ENCODE assay signal across 16 cellular contexts in the genomic region with DNA sequence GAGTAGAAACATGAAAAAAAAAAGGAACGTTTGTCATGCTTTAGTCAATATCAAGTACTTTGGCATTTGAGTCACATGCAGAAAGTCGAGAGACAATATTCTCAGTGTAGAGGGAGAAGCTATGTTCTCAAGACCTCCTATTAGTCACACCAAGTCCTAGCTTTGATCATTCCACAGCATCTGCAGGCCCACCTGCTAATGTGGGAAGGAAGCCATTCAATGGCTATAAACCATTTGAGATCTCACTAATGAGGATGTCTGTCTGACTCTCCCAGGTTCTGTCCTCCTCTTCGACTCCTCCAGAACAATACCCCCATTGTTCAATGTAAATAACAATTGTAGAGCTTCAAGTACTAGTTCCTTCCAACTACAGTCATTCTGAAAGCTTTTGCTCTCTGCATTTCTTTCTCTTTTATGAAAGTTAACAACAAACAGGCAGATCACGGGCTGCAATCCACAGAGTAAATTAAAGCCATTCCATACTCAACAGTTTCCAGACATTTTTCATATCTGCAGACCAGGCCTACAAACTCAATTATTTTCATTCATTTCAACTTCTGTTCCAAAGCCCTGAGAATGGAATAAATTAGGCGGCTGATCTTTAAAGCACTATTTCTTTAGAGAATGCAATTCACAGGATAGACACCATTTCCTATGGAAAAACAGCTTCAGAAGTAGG.
A peak's percentile ranks its signal among the peaks of the same experiment; 100 is the strongest.
DNase-seq lines count a peak whose midpoint lies in the region; ATAC-seq and TF ChIP-seq lines count a peak whose summit lies in the region.
"Had no signal": no experiment of that assay in that cellular context is flagged by ENCODE, and none has a peak within 500 bp of the region (broad histone marks: within the 10 kb centered on the region; RNA-seq: fewer than 3 reads in every experiment).

No MANE protein-coding gene starts in this region.

- H3K4me3 ChIP-seq in BE2C (ENCODE audit: low read depth, low read length) (peak overlapping the region; percentile 19), adipocyte (ENCODE audit: low read length) (no peak overlapping the region), kidney epithelial cell (ENCODE audit: low read depth, low read length) (no peak overlapping the region)
- H3K4me3 ChIP-seq: body of pancreas, lung, ovary had no signal

- TF ChIP-seq CTCF in BE2C (IDR thresholded peaks at IDR 0.05; ENCODE audit: low read depth, low read length), result no peak
- TF ChIP-seq CTCF in kidney epithelial cell (IDR thresholded peaks at IDR 0.05; ENCODE audit: insufficient read depth, low read length, poor library complexity, severe bottlenecking), result no peak

- H3K36me3 ChIP-seq in BE2C (no peaks in the 10 kb centered on the region), adipocyte (ENCODE audit: control insufficient read depth, insufficient read depth, low read length, severe bottlenecking) (no peaks in the 10 kb centered on the region), kidney epithelial cell (ENCODE audit: control insufficient read depth, insufficient read depth, low read length) (no peaks in the 10 kb centered on the region)
- H3K36me3 ChIP-seq: ovary had no signal

- peak; percentile 42 for ATAC-seq in HG02610 (IDR thresholded peaks at IDR 0.05; ENCODE audit: unreplicated experiment)
- ATAC-seq: activated T-helper 17 cell treated with anti-CD3 and anti-CD28 coated beads, Interleukin-2, amount 50 U/mL, for 72 hours; body of pancreas had no signal

- H3K9ac ChIP-seq in adipocyte (ENCODE audit: low read length), result no peak overlapping the region
- H3K9ac ChIP-seq: KMS-11 had no signal

- DNase-seq in BE2C, result peak; percentile 43
- DNase-seq in adipocyte (ENCODE audit: low read depth), result peak; percentile 45
- peak; percentile 54 for DNase-seq in kidney epithelial cell (ENCODE audit: low read depth)
- no peak for DNase-seq in effector CD8-positive, alpha-beta T cell (lab: John Stamatoyannopoulos, UW)
- DNase-seq in activated CD4-positive, alpha-beta T cell treated with anti-CD3 and anti-CD28 coated beads, Interleukin-2, amount 50 U/mL, for 48 hours, result no peak
- no peak for DNase-seq in activated gamma-delta T cell treated with Interleukin-2 at 50 U/mL for 16 hours
- DNase-seq in NCI-H1694 (lab: John Stamatoyannopoulos, UW), result no peak
- DNase-seq: ACHN; body of pancreas; NCI-H2107; ovary; stimulated activated CD8-positive, alpha-beta memory T cell treated with anti-CD3 and anti-CD28 coated beads, Interleukin-4, amount 100 ng/mL, for 48 hours had no signal

- H3K27me3 ChIP-seq in BE2C (no peaks in the 10 kb centered on the region), adipocyte (replicated peaks; ENCODE audit: control insufficient read depth, insufficient read depth, low read length) (no peaks in the 10 kb centered on the region), kidney epithelial cell (ENCODE audit: control insufficient read depth, insufficient read depth, low read length) (no peaks in the 10 kb centered on the region)
- H3K27me3 ChIP-seq: body of pancreas, ovary had no signal

- H3K9me3 ChIP-seq in BE2C, result no peaks in the 10 kb centered on the region
- H3K9me3 ChIP-seq in adipocyte (ENCODE audit: control insufficient read depth, low read length), result no peaks in the 10 kb centered on the region
- H3K9me3 ChIP-seq: body of pancreas, ovary had no signal

- H3K4me1 ChIP-seq in BE2C (peaks cover 18% of the 10 kb centered on the region), adipocyte (ENCODE audit: control insufficient read depth, insufficient read depth, low read length) (no peaks in the 10 kb centered on the region)
- H3K4me1 ChIP-seq: body of pancreas had no signal

Comparison
In these comparisons a context has a peak if more than half of its experiments do, and no peak if none do; other contexts are left out.
1. DNase-seq: peak in BE2C (single experiment), adipocyte (single experiment) and kidney epithelial cell (single experiment); none in effector CD8-positive, alpha-beta T cell (single experiment), activated CD4-positive, alpha-beta T cell treated with anti-CD3 and anti-CD28 coated beads, Interleukin-2, amount 50 U/mL, for 48 hours (0 of 2), activated gamma-delta T cell treated with Interleukin-2 at 50 U/mL for 16 hours (single experiment) and NCI-H1694 (single experiment).